ENCODE assay signal across 8 cellular contexts in genomic region chr4:17809667-17810066, GRCh38. TPM values are rescaled to one million over a fixed set of nuclear protein-coding genes. Genes with fewer than 3 reads are reported as not detected.
DNase-seq lines count a peak whose midpoint lies in the region; ATAC-seq and TF ChIP-seq lines count a peak whose summit lies in the region.

No MANE protein-coding gene starts in this region.

- H3K36me3 ChIP-seq in GM23338 (ENCODE audit: insufficient read depth), result peaks cover 19% of the 10 kb centered on the region; the same call in 1 of the 2 replicates

- no peak for DNase-seq in GM23338 (ENCODE audit: low spot score)
- no peak for DNase-seq in T-helper 17 cell
- no peak for DNase-seq in fibroblast of pulmonary artery (ENCODE audit: low read depth)
- no peak for DNase-seq in retinal pigment epithelial cell (ENCODE audit: low read depth)
- no peak for DNase-seq in left colon
- DNase-seq in T1000 (lab: John Stamatoyannopoulos, UW), result no peak

- H3K27ac Mint-ChIP-seq in GM23338 (peak overlapping the region; percentile 100), T-helper 17 cell (peak overlapping the region; percentile 100)

- H4K20me1 ChIP-seq in GM23338 (replicated peaks; ENCODE audit: insufficient read depth), result peaks cover 48% of the 10 kb centered on the region

- H3K9me2 ChIP-seq in GM23338 (ENCODE audit: insufficient read depth), result no peaks in the 10 kb centered on the region

- H3K9me3 Mint-ChIP-seq in GM23338, result no peaks in the 10 kb centered on the region

- ATAC-seq in GM23338 (no peak), T-helper 17 cell (no peak), HG02610 (IDR thresholded peaks at IDR 0.05; ENCODE audit: unreplicated experiment) (no peak), left colon (no peak), HG02642 (IDR thresholded peaks at IDR 0.05; ENCODE audit: poor library complexity, unreplicated experiment) (no peak)

- no peaks in the 10 kb centered on the region for H3K27me3 ChIP-seq in GM23338 (ENCODE audit: insufficient read depth)

- TF ChIP-seq CTCF in GM23338 (conservative IDR thresholded peaks at IDR 0.05; ENCODE audit: low read depth in 2 of 2) (no peak), fibroblast of pulmonary artery (IDR thresholded peaks at IDR 0.05; ENCODE audit: low read length, missing control alignments) (no peak), retinal pigment epithelial cell (conservative IDR thresholded peaks at IDR 0.05; ENCODE audit: low read depth, low read length) (no peak)

- no peaks in the 10 kb centered on the region for H3K9me3 ChIP-seq in T-helper 17 cell (ENCODE audit: control insufficient read depth, low read length, poor library complexity, severe bottlenecking)

- H3K4me1 Mint-ChIP-seq in GM23338 (peaks cover 31% of the 10 kb centered on the region), T-helper 17 cell (peaks cover 50% of the 10 kb centered on the region)

- H3K27me3 Mint-ChIP-seq in GM23338 (ENCODE audit: insufficient read depth, low read depth, poor library complexity) (no peaks in the 10 kb centered on the region), T-helper 17 cell (no peaks in the 10 kb centered on the region)

- H3K4me3 Mint-ChIP-seq in GM23338 (peak overlapping the region; percentile 100), T-helper 17 cell (peak overlapping the region; percentile 100)

- H3K36me3 Mint-ChIP-seq in GM23338 (ENCODE audit: low read depth), result peaks cover 41% of the 10 kb centered on the region
- peaks cover 3% of the 10 kb centered on the region for H3K36me3 Mint-ChIP-seq in T-helper 17 cell (ENCODE audit: low read depth)

- H3K4me2 ChIP-seq in GM23338, result peak overlapping the region; percentile 89

- no peak overlapping the region for H3K27ac ChIP-seq in GM23338 (ENCODE audit: low read depth)

- H3K4me3 ChIP-seq in GM23338 (peak overlapping the region; percentile 89), fibroblast of pulmonary artery (replicated peaks; ENCODE audit: low read depth, low read length) (peak overlapping the region; percentile 88), retinal pigment epithelial cell (ENCODE audit: low read length) (peak overlapping the region; percentile 91)

- no peak overlapping the region for H2AFZ ChIP-seq in GM23338

- H3F3A ChIP-seq in GM23338 (replicated peaks; ENCODE audit: low read depth), result no peaks in the 10 kb centered on the region

- peaks cover 28% of the 10 kb centered on the region for H3K4me1 ChIP-seq in GM23338 (ENCODE audit: insufficient read depth)

- peaks cover 91% of the 10 kb centered on the region for H3K79me2 ChIP-seq in GM23338 (replicated peaks; ENCODE audit: insufficient read depth)

- intact Hi-C loops in left colon (cut with DNase I, micrococcal nuclease), result loop anchor here in 1 of 2 donors (10.0 kb wide), 1 partner anchor 215 kb away; the partner anchor contains the start of gene LCORL

TF ChIP-seq in GM23338, 12 proteins besides CTCF, POLR2A, EP300 and RAD21 (continues in another document):
- TF ChIP-seq ZNF114 (CRISPR knock-in tag; IDR thresholded peaks at IDR 0.05), result no peak
- TF ChIP-seq POLR2AphosphoS5 (IDR thresholded peaks at IDR 0.05; ENCODE audit: low read depth), result no peak
- no peak for TF ChIP-seq REST (IDR thresholded peaks at IDR 0.05; ENCODE audit: unreplicated experiment)
- no peak for TF ChIP-seq ETS1 (IDR thresholded peaks at IDR 0.05)
- no peak for TF ChIP-seq CREB1 (CRISPR knock-in tag; IDR thresholded peaks at IDR 0.05; ENCODE audit: low read depth)
- no peak for TF ChIP-seq NANOG (IDR thresholded peaks at IDR 0.05; ENCODE audit: borderline replicate concordance)
- no peak for TF ChIP-seq JUNB (IDR thresholded peaks at IDR 0.05; ENCODE audit: unreplicated experiment)
- TF ChIP-seq ZNF331 (CRISPR knock-in tag; IDR thresholded peaks at IDR 0.05; ENCODE audit: low read depth), result no peak
- no peak for TF ChIP-seq STAT1 (IDR thresholded peaks at IDR 0.05; ENCODE audit: unreplicated experiment)
- TF ChIP-seq EZH2phosphoT487 (IDR thresholded peaks at IDR 0.05; ENCODE audit: unreplicated experiment), result no peak

RNA-seq across cellular contexts. Expression of gene DCAF16, which starts 0.9 kb away (rescaled TPM):
- 42.8 and 46.3 TPM in 2 replicates for total RNA-seq in GM23338 (2014; rRNA removed; shearing (Covaris generic))
- 26.5 and 28.7 TPM in 2 replicates for polyA plus RNA-seq in GM23338 (2016; fragmentation: Nextera tagmentation; extraction: Ambion mirVana)
- total RNA-seq in T-helper 17 cell (10 to 100 TPM; 71.6 to 74.1 TPM), left colon (10 to 100 TPM; 24.0 to 27.5 TPM)

RNA-seq across cellular contexts. Expression of gene NCAPG, which starts 1.1 kb away (rescaled TPM):
- 40.9 and 45.8 TPM in 2 replicates for total RNA-seq in GM23338 (2014; rRNA removed; shearing (Covaris generic))
- polyA plus RNA-seq in GM23338 (2016; fragmentation: Nextera tagmentation; extraction: Ambion mirVana), result 18.7 and 24.4 TPM in 2 replicates
- 1 to 10 TPM in 1 of 2 donors, under 1 TPM in 1; 0.35 to 1.2 TPM for total RNA-seq in T-helper 17 cell
- 1 to 10 TPM; 2.8 to 4.4 TPM for total RNA-seq in left colon

RNA-seq across cellular contexts. Expression of gene FAM184B, which starts 28.2 kb away (rescaled TPM):
- total RNA-seq in GM23338 (2014; rRNA removed; shearing (Covaris generic)), result 0.31 and 0.49 TPM in 2 replicates
- 0.11 and 0.19 TPM in 2 replicates for polyA plus RNA-seq in GM23338 (2016; fragmentation: Nextera tagmentation; extraction: Ambion mirVana)
- total RNA-seq in T-helper 17 cell (not detected), left colon (under 1 TPM; 0.18 to 0.39 TPM)
